ENCODE assay signal across 8 cellular contexts in the genomic region with DNA sequence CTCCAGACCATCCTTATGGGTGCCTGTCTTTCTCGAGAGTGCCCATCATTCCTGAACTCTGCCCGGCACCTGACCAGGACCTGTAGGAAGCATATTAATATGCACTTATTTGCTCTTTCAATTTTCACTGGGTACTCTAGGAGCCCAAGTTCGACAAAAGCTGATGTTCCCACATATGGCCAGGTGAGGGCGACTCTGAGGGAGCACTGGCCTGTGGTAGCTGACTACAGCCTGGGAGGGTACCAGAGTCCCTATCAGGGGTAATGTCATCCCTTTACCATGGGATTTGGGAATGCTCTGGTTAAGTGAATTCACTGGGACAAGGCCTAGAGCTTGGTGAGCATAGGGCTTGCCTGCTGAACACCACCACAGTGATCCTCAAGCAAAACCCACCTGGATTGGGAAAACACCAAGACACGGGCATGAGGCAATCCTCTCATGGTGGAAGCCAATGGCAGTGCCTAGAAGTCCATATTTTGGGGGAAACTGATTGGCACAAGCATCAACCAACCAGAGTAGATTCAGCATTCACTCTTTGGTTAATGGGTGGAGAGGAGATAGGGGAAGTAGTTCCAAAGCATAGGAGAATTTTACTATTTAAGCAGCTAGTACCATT.
A peak's percentile ranks its signal among the peaks of the same experiment; 100 is the strongest.
DNase-seq lines count a peak whose midpoint lies in the region; ATAC-seq and TF ChIP-seq lines count a peak whose summit lies in the region.

No MANE protein-coding gene starts in this region.

- ATAC-seq in heart right ventricle (no peak), upper lobe of right lung (peak; percentile 64), GM18870 (IDR thresholded peaks at IDR 0.05; ENCODE audit: unreplicated experiment) (no peak)

- H3K9ac ChIP-seq in SU-DHL-6 (ENCODE audit: low read length) = no peak overlapping the region

- H3K4me3 ChIP-seq in heart right ventricle (no peak overlapping the region), right atrium auricular region (no peak overlapping the region), SU-DHL-6 (ENCODE audit: insufficient read depth, low read length, poor library complexity, severe bottlenecking) (no peak overlapping the region), esophagus muscularis mucosa (no peak overlapping the region), upper lobe of right lung (no peak overlapping the region)

- no peak for TF ChIP-seq EP300 in esophagus muscularis mucosa (IDR thresholded peaks at IDR 0.05)

- H3K9me3 ChIP-seq in heart right ventricle (no peaks in the 10 kb centered on the region), right atrium auricular region (no peaks in the 10 kb centered on the region), SU-DHL-6 (ENCODE audit: insufficient read depth, low read length) (no peaks in the 10 kb centered on the region), esophagus muscularis mucosa (no peaks in the 10 kb centered on the region), upper lobe of right lung (no peaks in the 10 kb centered on the region)

- no peaks in the 10 kb centered on the region for H3F3A ChIP-seq in SU-DHL-6 (ENCODE audit: insufficient read depth)

- no peak overlapping the region for H2AFZ ChIP-seq in SU-DHL-6 (ENCODE audit: low read depth, low read length, severe bottlenecking)

- no peaks in the 10 kb centered on the region for H4K20me1 ChIP-seq in SU-DHL-6 (ENCODE audit: low read depth, low read length)

- no peak for TF ChIP-seq POLR2A in esophagus muscularis mucosa (IDR thresholded peaks at IDR 0.05; ENCODE audit: low read depth)

- no peaks in the 10 kb centered on the region for H3K9me2 ChIP-seq in SU-DHL-6 (replicated peaks; ENCODE audit: insufficient read depth, low read length)

- intact Hi-C loops in heart right ventricle (cut with DNase I) (loop anchor here in 1 of 10 donors (10.0 kb wide), 1 partner anchor 96 kb away; no protein-coding TSS in a partner anchor), esophagus muscularis mucosa (cut with DNase I) (no loop called here), upper lobe of right lung (cut with DNase I) (no loop called here)

- H3K4me1 ChIP-seq in heart right ventricle (peaks cover 0 to 25% (median 6%) of the 10 kb centered on the region in 9 donors), right atrium auricular region (no peaks in the 10 kb centered on the region), esophagus muscularis mucosa (peaks cover 0 to 3% (median 0%) of the 10 kb centered on the region in 4 donors), upper lobe of right lung (no peaks in the 10 kb centered on the region)

- TF ChIP-seq CTCF in heart right ventricle (IDR thresholded peaks at IDR 0.05) (peak in 6 of 9 donors; percentile 18 to 42 (median 34)), right atrium auricular region (IDR thresholded peaks at IDR 0.05) (peak in 1 of 2 donors; percentile 17), SU-DHL-6 (IDR thresholded peaks at IDR 0.05; ENCODE audit: insufficient read depth, low read length, poor library complexity, severe bottlenecking) (peak; percentile 53), esophagus muscularis mucosa (IDR thresholded peaks at IDR 0.05) (peak in 1 of 3 experiments; percentile 6), upper lobe of right lung (IDR thresholded peaks at IDR 0.05) (peak; percentile 31)

- DNase-seq in heart right ventricle = no peak
- DNase-seq in right atrium auricular region (ENCODE audit: low spot score) = no peak
- DNase-seq in esophagus muscularis mucosa (ENCODE audit: extremely low spot score) = peak; percentile 88
- DNase-seq in upper lobe of right lung = no peak
- no peak for DNase-seq in G401 (ENCODE audit: low spot score)
- no peak for DNase-seq in amygdala (lab: John Stamatoyannopoulos, UW)

- H3K27me3 ChIP-seq in heart right ventricle = no peaks in the 10 kb centered on the region
- H3K27me3 ChIP-seq in right atrium auricular region = no peaks in the 10 kb centered on the region
- no peaks in the 10 kb centered on the region for H3K27me3 ChIP-seq in SU-DHL-6 (ENCODE audit: low read length)
- H3K27me3 ChIP-seq in esophagus muscularis mucosa = no peaks in the 10 kb centered on the region
- no peaks in the 10 kb centered on the region for H3K27me3 ChIP-seq in upper lobe of right lung

- in situ Hi-C loops in G401 (cut with HindIII; ENCODE audit: low sequenced_read_pairs) = no loop called here

- no peak overlapping the region for H3K4me2 ChIP-seq in SU-DHL-6 (ENCODE audit: low read depth, low read length, poor library complexity, severe bottlenecking)

- no peak overlapping the region for H3K27ac ChIP-seq in heart right ventricle
- no peak overlapping the region for H3K27ac ChIP-seq in right atrium auricular region
- H3K27ac ChIP-seq in SU-DHL-6 (ENCODE audit: low read depth, low read length) = no peak overlapping the region
- no peak overlapping the region for H3K27ac ChIP-seq in esophagus muscularis mucosa (replicated peaks in 1 of 4)
- no peak overlapping the region for H3K27ac ChIP-seq in upper lobe of right lung

- WGBS in heart right ventricle, 2 donors = 65% methylated on average over 5 of the region's 5 CpGs
- WGBS in esophagus muscularis mucosa = 48% methylated on average over 5 of the region's 5 CpGs

- no peaks in the 10 kb centered on the region for H3K79me2 ChIP-seq in SU-DHL-6 (ENCODE audit: insufficient read depth, low read length)

- H3K36me3 ChIP-seq in heart right ventricle (no peaks in the 10 kb centered on the region), right atrium auricular region (no peaks in the 10 kb centered on the region), SU-DHL-6 (ENCODE audit: low read length) (no peaks in the 10 kb centered on the region), esophagus muscularis mucosa (no peaks in the 10 kb centered on the region), upper lobe of right lung (no peaks in the 10 kb centered on the region)
